8 cellular contexts compared by ENCODE assay signal in genomic region chr17:80145076-80146075, GRCh38. TPM values are rescaled to one million over a fixed set of nuclear protein-coding genes. Genes with fewer than 3 reads are reported as not detected.
DNase-seq lines count a peak whose midpoint lies in the region; ATAC-seq, FAIRE-seq and TF ChIP-seq lines count a peak whose summit lies in the region.

No MANE protein-coding gene starts in this region.

- CTCF ChIA-PET in PC-9 (lab: Charles Lee), result interaction anchor here (1.0 to 1.2 kb wide), 2 partner anchors 21 to 42 kb away, joined by 3 to 4 read pairs; no protein-coding TSS in a partner anchor
- CTCF ChIA-PET in endothelial cell of umbilical vein (lab: Charles Lee), result interaction anchor here (0.7 to 2.2 kb wide), 10 partner anchors 17 to 139 kb away, joined by 3 to 7 read pairs (median 4); partner anchors contain the start of gene GAA

- no peak overlapping the region for H2BK12ac ChIP-seq in trophoblast cell (ENCODE audit: low read length)

- H3K79me2 ChIP-seq in PC-9 (ENCODE audit: low read depth), result peaks cover 58% of the 10 kb centered on the region
- peaks cover 42% of the 10 kb centered on the region for H3K79me2 ChIP-seq in endothelial cell of umbilical vein (ENCODE audit: control insufficient read depth, insufficient read depth, low read length)
- peaks cover 29% of the 10 kb centered on the region for H3K79me2 ChIP-seq in trophoblast cell (ENCODE audit: control insufficient read depth, insufficient read depth, low read length, poor library complexity)

- H2BK5ac ChIP-seq in trophoblast cell (ENCODE audit: low read depth, low read length, poor library complexity), result no peak overlapping the region

- H4K20me1 ChIP-seq in PC-9 (ENCODE audit: insufficient read depth), result peaks cover 41% of the 10 kb centered on the region
- H4K20me1 ChIP-seq in endothelial cell of umbilical vein (replicated peaks; ENCODE audit: control insufficient read depth, extremely low read depth, insufficient read depth, low read length), result peaks cover 2% of the 10 kb centered on the region

- TF ChIP-seq POLR2A in endothelial cell of umbilical vein (IDR thresholded peaks at IDR 0.05; ENCODE audit: low read depth, low read length), result no peak

- dilution Hi-C loops in endothelial cell of umbilical vein (cut with MboI; ENCODE audit: extremely low pct_ligation_motif_present, low sequenced_read_pairs), result no loop called here

- DNase-seq in GM12864 (ENCODE audit: low read depth), result no peak
- no peak for DNase-seq in PC-9
- peak; percentile 25 for DNase-seq in endothelial cell of umbilical vein (ENCODE audit: low read depth, low spot score)
- DNase-seq in trophoblast cell, result peak in 1 of 2 donors; percentile 27
- no peak for DNase-seq in NCI-H2107 treated with DMSO at 0.1 percent for 48 hours (lab: John Stamatoyannopoulos, UW; ENCODE audit: unreplicated experiment)
- no peak for DNase-seq in hippocampal formation (lab: John Stamatoyannopoulos, UW)

- H2BK120ac ChIP-seq in trophoblast cell (ENCODE audit: insufficient read depth, low read length, poor library complexity), result no peak overlapping the region

- H3K4me2 ChIP-seq in PC-9 (peak overlapping the region; percentile 86), endothelial cell of umbilical vein (ENCODE audit: insufficient read depth, low read length) (peak overlapping the region; percentile 86), trophoblast cell (ENCODE audit: low read length) (peak overlapping the region; percentile 89)

- H3K4me1 ChIP-seq in PC-9 (replicated peaks; ENCODE audit: insufficient read depth), result peaks cover 20% of the 10 kb centered on the region; the same call in 1 of the 2 replicates
- H3K4me1 ChIP-seq in endothelial cell of umbilical vein (ENCODE audit: control insufficient read depth, extremely low read depth, insufficient read depth, low read length), result peaks cover 17% of the 10 kb centered on the region
- H3K4me1 ChIP-seq in trophoblast cell (ENCODE audit: control insufficient read depth in 1 of 2, insufficient read depth in 2 of 2, low read length in 2 of 2), result peaks cover 10 to 12% of the 10 kb centered on the region in 2 experiments

- peaks cover 7% of the 10 kb centered on the region for H3K36me3 ChIP-seq in PC-9 (ENCODE audit: low read depth)
- peaks cover 4 to 17% of the 10 kb centered on the region in 2 experiments for H3K36me3 ChIP-seq in endothelial cell of umbilical vein (ENCODE audit: control insufficient read depth in 2 of 2, extremely low read depth in 1 of 2, insufficient read depth in 2 of 2, low read length in 2 of 2)
- H3K36me3 ChIP-seq in trophoblast cell (ENCODE audit: control insufficient read depth in 1 of 2, insufficient read depth in 2 of 2, low read length in 2 of 2), result peaks cover 26 to 27% of the 10 kb centered on the region in 2 experiments

- H3K18ac ChIP-seq in trophoblast cell (ENCODE audit: low read length), result no peak overlapping the region

- H4K91ac ChIP-seq in trophoblast cell (ENCODE audit: low read depth, low read length), result no peak overlapping the region

- H3K14ac ChIP-seq in trophoblast cell (ENCODE audit: low read length), result no peak overlapping the region

- no peak overlapping the region for H4K12ac ChIP-seq in trophoblast cell (ENCODE audit: low read depth, low read length)

- H3K79me1 ChIP-seq in trophoblast cell (ENCODE audit: low read length), result peaks cover 14% of the 10 kb centered on the region

- H3F3A ChIP-seq in PC-9 (ENCODE audit: insufficient read depth, low read depth), result no peaks in the 10 kb centered on the region

- no CpG with 5 or more reads among the region's 10 CpGs for WGBS in trophoblast cell (ENCODE audit: extremely low coverage, insufficient coverage, insufficient read length)

- intact Hi-C loops in PC-9 (cut with micrococcal nuclease; ENCODE audit: unreplicated experiment) (loop anchor here (5.0 kb wide), 2 partner anchors 43 to 107 kb away; partner anchors contain the start of gene GAA), endothelial cell of umbilical vein (cut with micrococcal nuclease) (loop anchor here (5.0 kb wide), 1 partner anchor 117 kb away; the partner anchor contains the start of gene RNF213)

- POLR2A ChIA-PET in PC-9 (lab: Charles Lee; ENCODE audit: unreplicated experiment), result interaction anchor here (0.5 to 0.7 kb wide), 3 partner anchors 19 to 812 kb away, joined by 3 to 5 read pairs (median 5); no protein-coding TSS in a partner anchor
- POLR2A ChIA-PET in endothelial cell of umbilical vein (lab: Charles Lee), result interaction anchor here (0.6 to 1.6 kb wide), 5 partner anchors 9 to 250 kb away, joined by 3 to 7 read pairs (median 4); partner anchors contain the start of gene GAA

- peak overlapping the region; percentile 81 for H3K23ac ChIP-seq in trophoblast cell (ENCODE audit: low read length)

- H2AK5ac ChIP-seq in trophoblast cell (ENCODE audit: low read length), result no peak overlapping the region

- peak overlapping the region; percentile 94 for H3K4ac ChIP-seq in trophoblast cell (ENCODE audit: low read depth, low read length)

- BruUV-seq in PC-9 (replicated peaks; lab: Mats Ljungman, UMichigan) (TSS peak; percentile 30), endothelial cell of umbilical vein (replicated peaks; lab: Mats Ljungman, UMichigan) (TSS peak; percentile 8)

- H2AFZ ChIP-seq in PC-9 (no peak overlapping the region), endothelial cell of umbilical vein (ENCODE audit: low read depth, low read length) (no peak overlapping the region), trophoblast cell (ENCODE audit: insufficient read depth, low read length, poor library complexity) (no peak overlapping the region)

- H3K27me3 ChIP-seq in PC-9 (ENCODE audit: insufficient read depth, low read depth) (no peaks in the 10 kb centered on the region), endothelial cell of umbilical vein (ENCODE audit: control insufficient read depth in 2 of 2, insufficient read depth in 2 of 2, low read length in 2 of 2) (no peaks in the 10 kb centered on the region), trophoblast cell (ENCODE audit: insufficient read depth, low read length) (no peaks in the 10 kb centered on the region)

- H3K4me3 ChIP-seq in GM12864 (ENCODE audit: low read depth, low read length) (peak overlapping the region; percentile 96), PC-9 (peak overlapping the region; percentile 88), endothelial cell of umbilical vein (replicated peaks in 1 of 3; ENCODE audit: insufficient read depth in 1 of 3, low read depth in 1 of 3, low read length in 3 of 3) (peak overlapping the region; percentile 61 to 76 (median 68)), trophoblast cell (ENCODE audit: low read depth, low read length) (no peak overlapping the region)

- H3K9me3 ChIP-seq in PC-9 (ENCODE audit: insufficient read depth, low read depth) (no peaks in the 10 kb centered on the region), endothelial cell of umbilical vein (replicated peaks; ENCODE audit: control insufficient read depth, insufficient read depth, low read length) (no peaks in the 10 kb centered on the region), trophoblast cell (ENCODE audit: insufficient read depth, low read depth, low read length) (peaks cover 2% of the 10 kb centered on the region)

- peak; percentile 62 for FAIRE-seq in endothelial cell of umbilical vein (lab: Jason Lieb, UNC)

- no peaks in the 10 kb centered on the region for H3K9me1 ChIP-seq in endothelial cell of umbilical vein (replicated peaks; ENCODE audit: control insufficient read depth, extremely low read depth, insufficient read depth, low read length)

- no peak overlapping the region for H3K27ac ChIP-seq in PC-9
- no peak overlapping the region for H3K27ac ChIP-seq in endothelial cell of umbilical vein (ENCODE audit: insufficient read depth, low read depth, low read length)
- H3K27ac ChIP-seq in trophoblast cell (ENCODE audit: low read depth, low read length), result no peak overlapping the region

- H3K9me2 ChIP-seq in PC-9 (ENCODE audit: insufficient read depth), result no peaks in the 10 kb centered on the region

- no peak for ATAC-seq in GM18858 (IDR thresholded peaks at IDR 0.05; ENCODE audit: unreplicated experiment)
- no peak for ATAC-seq in GM21723 (IDR thresholded peaks at IDR 0.05; ENCODE audit: unreplicated experiment)

- H3K9ac ChIP-seq in endothelial cell of umbilical vein (replicated peaks; ENCODE audit: extremely low read depth, insufficient read depth, low read length) (peak overlapping the region; percentile 61), trophoblast cell (ENCODE audit: low read length) (peak overlapping the region; percentile 8)

- TF ChIP-seq CTCF in GM12864 (IDR thresholded peaks at IDR 0.05; ENCODE audit: low read depth, low read length, missing control alignments), result no peak
- TF ChIP-seq CTCF in PC-9 (conservative IDR thresholded peaks at IDR 0.05), result no peak
- no peak for TF ChIP-seq CTCF in endothelial cell of umbilical vein (IDR thresholded peaks at IDR 0.05; ENCODE audit: extremely low read depth in 1 of 2, insufficient read depth in 1 of 2, low read depth in 1 of 2, low read length in 2 of 2)

- H4K8ac ChIP-seq in trophoblast cell (ENCODE audit: low read depth, low read length), result no peak overlapping the region

RNA-seq across cellular contexts. Expression of gene EIF4A3, which starts 1.6 kb away (rescaled TPM):
- total RNA-seq in PC-9 (2021) (114 and 125 TPM in 2 replicates), endothelial cell of umbilical vein (90.4 and 93.8 TPM in 2 replicates)
- 80.3 and 94.5 TPM in 2 replicates for polyA plus RNA-seq in endothelial cell of umbilical vein
- 88.7 and 101 TPM in 2 replicates for polyA plus RNA-seq in endothelial cell of umbilical vein (2011; cell fraction: cytosol; rRNA removed)
- polyA plus RNA-seq in endothelial cell of umbilical vein (2011; cell fraction: nucleus; rRNA removed), result 59.0 and 72.1 TPM in 2 replicates
- 80.3 and 115 TPM in 2 replicates for polyA plus RNA-seq in endothelial cell of umbilical vein (2012)
- polyA minus RNA-seq in endothelial cell of umbilical vein, result 64.9 and 74.4 TPM in 2 replicates
- 67.0 TPM for polyA minus RNA-seq in endothelial cell of umbilical vein (2011; cell fraction: cytosol; rRNA and poly(A)+ RNA removed)
- polyA minus RNA-seq in endothelial cell of umbilical vein (2011; cell fraction: nucleus; rRNA and poly(A)+ RNA removed), result 19.9 and 23.8 TPM in 2 replicates
- polyA plus RNA-seq in trophoblast cell (2013), result 81.7 and 91.5 TPM in 2 replicates

RNA-seq across cellular contexts. Expression of gene CARD14, which starts 24.5 kb away (rescaled TPM):
- 15.7 and 16.5 TPM in 2 replicates for total RNA-seq in PC-9 (2021)
- total RNA-seq in endothelial cell of umbilical vein, result not detected in 2 replicates
- polyA plus RNA-seq in endothelial cell of umbilical vein, result not detected in 2 replicates
- not detected in 2 replicates for polyA plus RNA-seq in endothelial cell of umbilical vein (2011; cell fraction: cytosol; rRNA removed)
- 0.11 TPM in 1 of 2 replicates, not detected in the other for polyA plus RNA-seq in endothelial cell of umbilical vein (2011; cell fraction: nucleus; rRNA removed)
- 0.16 and 0.27 TPM in 2 replicates for polyA plus RNA-seq in endothelial cell of umbilical vein (2012)
- polyA minus RNA-seq in endothelial cell of umbilical vein, result not detected in 2 replicates
- 3.8 TPM for polyA minus RNA-seq in endothelial cell of umbilical vein (2011; cell fraction: cytosol; rRNA and poly(A)+ RNA removed)
- 0.19 TPM in 1 of 2 replicates, not detected in the other for polyA minus RNA-seq in endothelial cell of umbilical vein (2011; cell fraction: nucleus; rRNA and poly(A)+ RNA removed)
- 1.1 and 1.3 TPM in 2 replicates for polyA plus RNA-seq in trophoblast cell (2013)

RNA-seq across cellular contexts. Expression of gene GAA, which starts 44.0 kb away (rescaled TPM):
- total RNA-seq in PC-9 (2021) (86.9 and 126 TPM in 2 replicates), endothelial cell of umbilical vein (45.9 and 49.7 TPM in 2 replicates)
- 26.3 and 29.8 TPM in 2 replicates for polyA plus RNA-seq in endothelial cell of umbilical vein
- 14.9 and 20.8 TPM in 2 replicates for polyA plus RNA-seq in endothelial cell of umbilical vein (2011; cell fraction: cytosol; rRNA removed)
- polyA plus RNA-seq in endothelial cell of umbilical vein (2011; cell fraction: nucleus; rRNA removed), result 45.7 and 62.2 TPM in 2 replicates
- 22.0 and 59.8 TPM in 2 replicates for polyA plus RNA-seq in endothelial cell of umbilical vein (2012)
- polyA minus RNA-seq in endothelial cell of umbilical vein, result 9.2 and 9.4 TPM in 2 replicates
- polyA minus RNA-seq in endothelial cell of umbilical vein (2011; cell fraction: cytosol; rRNA and poly(A)+ RNA removed), result 12.7 TPM
- polyA minus RNA-seq in endothelial cell of umbilical vein (2011; cell fraction: nucleus; rRNA and poly(A)+ RNA removed), result 7.7 and 20.7 TPM in 2 replicates
- polyA plus RNA-seq in trophoblast cell (2013), result 38.1 and 40.0 TPM in 2 replicates

Comparison
In these comparisons a context has a peak if more than half of its experiments do, and no peak if none do; other contexts are left out.
1. RNA of gene CARD14, which starts 24.5 kb away (total RNA-seq): 15.7 to 16.5 TPM in PC-9; not detected in endothelial cell of umbilical vein; every median in the first group is over 10 times any median in the second.
2. Peak in every context shown above with its lines, with median percentiles within 50 percentile points of each other: H3K4me2 ChIP-seq.